In the genomic region with DNA sequence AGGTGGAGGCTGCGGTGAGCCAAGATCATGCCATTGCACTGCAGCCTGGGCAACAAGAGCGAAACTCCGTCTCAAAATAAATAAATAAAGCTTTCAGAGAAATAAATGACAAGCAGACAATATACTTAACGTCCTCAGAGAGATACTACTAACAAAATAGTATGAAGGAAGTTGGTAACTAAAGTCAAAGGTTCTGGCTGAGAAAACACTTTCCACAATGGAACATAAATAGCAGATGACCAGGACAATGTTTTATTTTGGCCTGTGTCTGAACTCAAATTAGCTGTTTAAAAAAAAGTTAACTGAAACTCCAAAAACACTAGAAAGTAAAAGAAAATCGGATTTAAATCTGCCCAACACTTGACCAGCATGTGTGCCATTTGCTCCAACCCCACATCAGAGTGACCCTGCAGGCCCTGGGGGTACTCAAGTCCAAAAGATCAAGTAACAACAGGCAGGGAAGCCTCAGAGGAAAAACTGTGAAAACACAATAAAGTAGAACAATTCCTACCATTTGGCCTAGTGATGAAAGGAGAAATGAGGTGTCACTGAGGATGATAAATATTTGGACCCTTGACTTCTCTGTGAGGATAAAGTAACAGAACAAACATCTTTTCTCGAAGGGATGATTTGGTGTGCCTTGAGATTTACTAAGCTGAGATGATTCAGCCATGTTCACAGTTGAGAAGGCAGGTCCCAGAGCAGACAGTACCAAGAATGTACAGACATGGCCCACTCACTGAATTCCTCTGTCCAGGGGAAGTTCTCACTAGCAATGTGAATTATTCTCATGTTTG, we compare ENCODE assay signal across 11 cellular contexts. TPM values are rescaled to one million over a fixed set of nuclear protein-coding genes. Genes with fewer than 3 reads are reported as not detected.
A peak's percentile ranks its signal among the peaks of the same experiment; 100 is the strongest.
DNase-seq lines count a peak whose midpoint lies in the region; TF ChIP-seq lines count a peak whose summit lies in the region.
"Had no signal": no experiment of that assay in that cellular context is flagged by ENCODE, and none has a peak within 500 bp of the region (broad histone marks: within the 10 kb centered on the region; RNA-seq: fewer than 3 reads in every experiment).

No MANE protein-coding gene starts in this region.

- peaks cover 8% of the 10 kb centered on the region; the same call in 1 of the 2 replicates for H3K36me3 ChIP-seq in HUES48 (ENCODE audit: control insufficient read depth, insufficient read depth, low read length)
- H3K36me3 ChIP-seq in ovary, result no peaks in the 10 kb centered on the region
- H3K36me3 ChIP-seq: BLaER1 had no signal

- H3K4me1 ChIP-seq in HUES48 (ENCODE audit: control insufficient read depth, insufficient read depth, low read length) (peaks cover 19% of the 10 kb centered on the region), ovary (ENCODE audit: insufficient read depth) (peaks cover 6% of the 10 kb centered on the region)
- H3K4me1 ChIP-seq: BLaER1 had no signal

- DNase-seq in ACHN, result peak; percentile 43
- peak; percentile 74 for DNase-seq in epithelial cell of proximal tubule (ENCODE audit: low read depth)
- DNase-seq in nephron progenitor cell, result peak; percentile 41
- no peak for DNase-seq in activated T-cell treated with anti-CD3 and anti-CD28 coated beads for 4 hours
- no peak for DNase-seq in ovary
- no peak for DNase-seq in NCI-H526 (lab: John Stamatoyannopoulos, UW)
- no peak for DNase-seq in nucleus accumbens (lab: John Stamatoyannopoulos, UW)
- DNase-seq: immature natural killer cell had no signal

- H3K27me3 Mint-ChIP-seq in nephron progenitor cell (ENCODE audit: low read depth, poor library complexity), result no peaks in the 10 kb centered on the region

- intact Hi-C loops in ovary (cut with DNase I), result no loop called here

- peaks cover 52% of the 10 kb centered on the region for H3K36me3 Mint-ChIP-seq in nephron progenitor cell (ENCODE audit: low read depth)

- H3K4me3 ChIP-seq in HUES48 (ENCODE audit: low read depth, low read length) (no peak overlapping the region), epithelial cell of proximal tubule (ENCODE audit: low read depth, low read length) (no peak overlapping the region), ovary (no peak overlapping the region)
- H3K4me3 ChIP-seq: BLaER1 had no signal

- no peaks in the 10 kb centered on the region for H3K9me3 Mint-ChIP-seq in nephron progenitor cell
- H3K9me3 Mint-ChIP-seq: activated T-helper 1 cell treated with anti-CD3 and anti-CD28 coated beads, Interleukin-12 subunit alpha, Interleukin-12 subunit beta, Interleukin-2, Interleukin-4 antibody, amounts not matched to agents 30 ng/mL and 10 ng/mL and 1 ng/mL, durations not matched to agents 14 hours and 24 hours and 36 hours had no signal

- no peaks in the 10 kb centered on the region for H3K27me3 ChIP-seq in HUES48 (ENCODE audit: control insufficient read depth, insufficient read depth, low read length)
- H3K27me3 ChIP-seq in ovary, result no peaks in the 10 kb centered on the region
- H3K27me3 ChIP-seq: BLaER1 had no signal

- peaks cover 95% of the 10 kb centered on the region for H3K4me1 Mint-ChIP-seq in nephron progenitor cell
- H3K4me1 Mint-ChIP-seq: immature natural killer cell had no signal

- no peak for TF ChIP-seq CTCF in epithelial cell of proximal tubule (conservative IDR thresholded peaks at IDR 0.05; ENCODE audit: low read depth, low read length)
- TF ChIP-seq CTCF in nephron progenitor cell (IDR thresholded peaks at IDR 0.05), result no peak
- TF ChIP-seq CTCF in ovary (IDR thresholded peaks at IDR 0.05), result no peak

- WGBS in ovary, 3 donors, result 64 to 71% (median 67%) methylated on average over 6 of the region's 6 CpGs

- no peaks in the 10 kb centered on the region for H3K9me3 ChIP-seq in HUES48 (ENCODE audit: control insufficient read depth, insufficient read depth, low read length)
- no peaks in the 10 kb centered on the region for H3K9me3 ChIP-seq in ovary

- peak overlapping the region; percentile 10 for H3K4me3 Mint-ChIP-seq in nephron progenitor cell
- H3K4me3 Mint-ChIP-seq: activated T-helper 1 cell treated with anti-CD3 and anti-CD28 coated beads, Interleukin-12 subunit alpha, Interleukin-12 subunit beta, Interleukin-2, Interleukin-4 antibody, amounts not matched to agents 30 ng/mL and 10 ng/mL and 1 ng/mL, durations not matched to agents 14 hours and 24 hours and 36 hours; immature natural killer cell had no signal

- TF ChIP-seq POLR2A in ovary (IDR thresholded peaks at IDR 0.05), result no peak

- H3K27ac Mint-ChIP-seq in nephron progenitor cell, result peak overlapping the region; percentile 93
- H3K27ac Mint-ChIP-seq: activated T-helper 1 cell treated with anti-CD3 and anti-CD28 coated beads, Interleukin-12 subunit alpha, Interleukin-12 subunit beta, Interleukin-2, Interleukin-4 antibody, amounts not matched to agents 30 ng/mL and 10 ng/mL and 1 ng/mL, durations not matched to agents 14 hours and 24 hours and 36 hours; immature natural killer cell had no signal

- in situ Hi-C loops in ACHN (cut with HindIII; ENCODE audit: low pct_ligation_motif_present, low pct_unique_long_range_greater_than_20kb, low sequenced_read_pairs), result no loop called here

- no peak overlapping the region for H3K9ac ChIP-seq in HUES48 (ENCODE audit: low read depth, low read length)
- H3K9ac ChIP-seq: BLaER1 had no signal

- H3K27ac ChIP-seq in HUES48 (ENCODE audit: low read depth, low read length) (peak overlapping the region; percentile 24), ovary (no peak overlapping the region)
- H3K27ac ChIP-seq: BLaER1 had no signal

- no peak for TF ChIP-seq EP300 in ovary (IDR thresholded peaks at IDR 0.05)

RNA-seq across cellular contexts. Expression of a gene that starts 47.7 kb away (rescaled TPM):
- total RNA-seq in epithelial cell of proximal tubule (14.4 and 15.3 TPM in 2 replicates), ovary (10 to 100 TPM; 21.5 to 45.1 (median 27.9) TPM)
- 10 to 100 TPM; 20.3 to 41.5 TPM for polyA plus RNA-seq in ovary

Comparison
In these comparisons a context has a peak if more than half of its experiments do, and no peak if none do; other contexts are left out.
1. DNase-seq: peak in ACHN (single experiment), epithelial cell of proximal tubule (single experiment) and nephron progenitor cell (single experiment); none in activated T-cell treated with anti-CD3 and anti-CD28 coated beads for 4 hours (single experiment), ovary (0 of 5), NCI-H526 (0 of 2) and nucleus accumbens (0 of 56).